ENCODE assay signal across 25 cellular contexts in genomic region chr12:24881724-24882371, GRCh38.
"Had no signal": no experiment of that assay in that cellular context is flagged by ENCODE, and none has a peak within 500 bp of the region (broad histone marks: within the 10 kb centered on the region; RNA-seq: fewer than 3 reads in every experiment).

No MANE protein-coding gene starts in this region.

- H3K36me3 ChIP-seq: gastrocnemius medialis, ovary, tibial artery, upper lobe of left lung, uterus had no signal

- H3K27ac ChIP-seq: epithelial cell of prostate, gastrocnemius medialis, lower lobe of right lung, ovary, tibial artery, upper lobe of left lung had no signal

- H3K9me3 ChIP-seq: gastrocnemius medialis, lower lobe of right lung, ovary, testis, tibial artery, upper lobe of left lung, uterus had no signal

- DNase-seq: cortex of kidney; effector memory CD8-positive, alpha-beta T cell; foreskin fibroblast; gastrocnemius medialis; head of caudate nucleus; left ventricle myocardium superior; lower lobe of right lung; naive thymus-derived CD8-positive, alpha-beta T cell; occipital lobe; ovary; stimulated activated CD4-positive, alpha-beta T cell treated with anti-CD3 and anti-CD28 coated beads, Interleukin-12 subunit alpha, Interleukin-12 subunit beta, amount 100 ng/mL, for 4 hours; stimulated activated CD4-positive, alpha-beta T cell treated with anti-CD3 and anti-CD28 coated beads, Interleukin-1b, Interleukin-23, amount 100 ng/mL, for 48 hours; stimulated activated CD4-positive, alpha-beta T cell treated with anti-CD3 and anti-CD28 coated beads, Interleukin-4, amount 100 ng/mL, for 24 hours; stimulated activated naive CD4-positive, alpha-beta T cell treated with Interleukin-2 at 50 U/mL for 16 hours; substantia nigra; testis; tibial artery; upper lobe of left lung; uterus had no signal

- ATAC-seq: effector memory CD8-positive, alpha-beta T cell; esophagus mucosa; gastrocnemius medialis; left ventricle myocardium superior; lower lobe of right lung; naive thymus-derived CD8-positive, alpha-beta T cell; sciatic nerve; stimulated activated effector memory CD8-positive, alpha-beta T cell treated with anti-CD3 and anti-CD28 coated beads, Interleukin-12 subunit alpha, Interleukin-12 subunit beta, amount 100 ng/mL, for 72 hours had no signal

- H3K4me1 Mint-ChIP-seq: naive thymus-derived CD8-positive, alpha-beta T cell; stimulated activated effector memory CD8-positive, alpha-beta T cell treated with anti-CD3 and anti-CD28 coated beads, Interleukin-12 subunit alpha, Interleukin-12 subunit beta, amount 100 ng/mL, for 72 hours had no signal

- H3K9me3 Mint-ChIP-seq: effector memory CD8-positive, alpha-beta T cell; naive thymus-derived CD8-positive, alpha-beta T cell; stimulated activated effector memory CD8-positive, alpha-beta T cell treated with anti-CD3 and anti-CD28 coated beads, Interleukin-12 subunit alpha, Interleukin-12 subunit beta, amount 100 ng/mL, for 72 hours had no signal

- H3K27ac Mint-ChIP-seq: effector memory CD8-positive, alpha-beta T cell; naive thymus-derived CD8-positive, alpha-beta T cell; stimulated activated effector memory CD8-positive, alpha-beta T cell treated with anti-CD3 and anti-CD28 coated beads, Interleukin-12 subunit alpha, Interleukin-12 subunit beta, amount 100 ng/mL, for 72 hours had no signal

- H3K4me2 ChIP-seq: smooth muscle cell had no signal

- H3K4me3 Mint-ChIP-seq: effector memory CD8-positive, alpha-beta T cell; naive thymus-derived CD8-positive, alpha-beta T cell; stimulated activated effector memory CD8-positive, alpha-beta T cell treated with anti-CD3 and anti-CD28 coated beads, Interleukin-12 subunit alpha, Interleukin-12 subunit beta, amount 100 ng/mL, for 72 hours had no signal

- H3K4me1 ChIP-seq: gastrocnemius medialis, lower lobe of right lung, testis, tibial artery, upper lobe of left lung, uterus had no signal

- FAIRE-seq: keratinocyte had no signal

- H3K4me3 ChIP-seq: gastrocnemius medialis, lower lobe of right lung, ovary, smooth muscle cell, testis, tibial artery, upper lobe of left lung, uterus had no signal

- H3K27me3 Mint-ChIP-seq: effector memory CD8-positive, alpha-beta T cell; naive thymus-derived CD8-positive, alpha-beta T cell had no signal

- H3K27me3 ChIP-seq: gastrocnemius medialis, ovary, testis, tibial artery, upper lobe of left lung, uterus had no signal

- H3K36me3 Mint-ChIP-seq: naive thymus-derived CD8-positive, alpha-beta T cell had no signal
